ENCODE assay signal across 11 cellular contexts in the genomic region with DNA sequence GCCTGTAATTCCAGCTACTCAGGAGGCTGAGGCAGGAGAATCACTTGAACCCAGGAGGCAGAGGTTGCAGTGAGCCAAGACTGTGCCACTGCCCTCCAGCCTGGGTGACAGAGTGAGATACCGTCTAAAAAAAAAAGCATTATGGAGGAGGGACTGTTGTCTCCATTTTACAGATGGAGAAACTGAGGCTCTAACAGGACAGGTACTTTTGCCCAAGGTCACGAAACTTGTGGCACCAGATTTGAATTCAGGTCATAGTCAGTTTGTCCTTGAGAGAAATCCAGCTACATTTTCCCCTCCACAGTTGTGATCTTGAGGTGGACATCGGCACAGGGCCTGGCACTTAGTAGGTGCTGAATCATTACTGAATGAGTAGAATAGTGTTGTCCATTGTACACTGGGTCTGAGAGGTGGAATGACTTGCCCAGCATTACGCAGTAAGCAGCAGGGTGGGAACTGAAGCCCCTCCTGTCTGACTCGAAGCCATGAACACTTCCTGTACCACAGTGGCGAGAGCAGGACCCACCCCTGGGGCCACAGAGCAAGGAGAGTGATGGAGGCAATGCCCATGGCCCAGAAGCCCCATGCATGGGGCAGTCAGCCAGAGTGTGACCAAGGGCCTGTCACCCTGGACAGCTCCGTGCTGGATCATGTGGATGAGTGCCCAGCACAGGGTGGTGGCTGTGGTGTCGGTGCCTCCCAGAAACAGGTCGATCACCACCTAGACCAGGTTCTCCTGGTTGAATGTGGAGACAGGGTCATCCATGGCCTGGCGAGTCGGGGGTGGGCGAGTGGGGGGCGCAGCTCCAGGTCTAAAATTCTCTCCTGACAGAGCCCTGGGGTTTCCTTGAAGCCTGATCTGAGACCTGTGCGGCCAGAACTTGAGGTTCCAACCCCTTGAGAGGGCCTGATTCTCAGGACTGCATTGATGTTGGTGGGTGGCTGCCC. TPM values are rescaled to one million over a fixed set of nuclear protein-coding genes. Genes with fewer than 3 reads are reported as not detected.
DNase-seq lines count a peak whose midpoint lies in the region; ATAC-seq and TF ChIP-seq lines count a peak whose summit lies in the region.
"Had no signal": no experiment of that assay in that cellular context is flagged by ENCODE, and none has a peak within 500 bp of the region (broad histone marks: within the 10 kb centered on the region; RNA-seq: fewer than 3 reads in every experiment).

No MANE protein-coding gene starts in this region.

- no peaks in the 10 kb centered on the region for H3K36me3 Mint-ChIP-seq in endodermal cell (ENCODE audit: low read depth)
- H3K36me3 Mint-ChIP-seq: CD4-positive, CD25-positive, alpha-beta regulatory T cell had no signal

- H3K4me1 ChIP-seq in HEK293 (ENCODE audit: control insufficient read depth, insufficient read depth, low read length) (no peaks in the 10 kb centered on the region), endodermal cell (ENCODE audit: control insufficient read depth, insufficient read depth, low read length) (no peaks in the 10 kb centered on the region)

- H3K4me1 Mint-ChIP-seq in endodermal cell, result peaks cover 3% of the 10 kb centered on the region
- H3K4me1 Mint-ChIP-seq: CD4-positive, CD25-positive, alpha-beta regulatory T cell had no signal

- CTCF ChIA-PET in HEK293 (lab: Yijun Ruan, JAX), result interaction anchor here (1.0 to 2.2 kb wide), 3 partner anchors 9 to 110 kb away, joined by 4 to 6 read pairs (median 5); partner anchors contain the start of gene PARL

- no peaks in the 10 kb centered on the region for H3K9me3 ChIP-seq in HEK293 (ENCODE audit: control insufficient read depth, insufficient read depth, low read depth, low read length)
- H3K9me3 ChIP-seq in endodermal cell (ENCODE audit: control insufficient read depth, low read length), result no peaks in the 10 kb centered on the region

- H3K36me3 ChIP-seq in HEK293 (ENCODE audit: control insufficient read depth in 2 of 2, insufficient read depth in 1 of 2, low read length in 2 of 2) (no peaks in the 10 kb centered on the region), endodermal cell (ENCODE audit: control insufficient read depth, insufficient read depth, low read length) (no peaks in the 10 kb centered on the region)

- peaks cover 31% of the 10 kb centered on the region for H3K27me3 ChIP-seq in endodermal cell (ENCODE audit: control insufficient read depth, insufficient read depth, low read length, poor library complexity, severe bottlenecking)

- WGBS in endodermal cell (ENCODE audit: insufficient coverage in 1 of 2, insufficient read length in 1 of 2), 2 experiments, result 75 to 85% methylated on average over 11 to 14 of the region's 14 CpGs

- H3K27ac Mint-ChIP-seq in endodermal cell, result no peak overlapping the region

- H3K27me3 Mint-ChIP-seq in endodermal cell (ENCODE audit: insufficient read depth), result peaks cover 44% of the 10 kb centered on the region

- no peak overlapping the region for H3K4me3 Mint-ChIP-seq in endodermal cell
- H3K4me3 Mint-ChIP-seq: CD4-positive, CD25-positive, alpha-beta regulatory T cell had no signal

- TF ChIP-seq CTCF in HEK293 (tag by site-specific recombination; IDR thresholded peaks at IDR 0.05) (no peak), endodermal cell (conservative IDR thresholded peaks at IDR 0.05) (no peak)

- POLR2A ChIA-PET in HEK293 (lab: Yijun Ruan, JAX), result no interaction called here

- no peak for ATAC-seq in HG02759 (IDR thresholded peaks at IDR 0.05; ENCODE audit: unreplicated experiment)

- no peak overlapping the region for H3K9ac ChIP-seq in endodermal cell (ENCODE audit: extremely low read depth, low read length, poor library complexity, severe bottlenecking)

- H3K27ac ChIP-seq in HEK293 (ENCODE audit: extremely low read depth, low read depth, low read length), result no peak overlapping the region
- H3K27ac ChIP-seq in endodermal cell (ENCODE audit: low read depth, low read length), result no peak overlapping the region

- peaks cover 7% of the 10 kb centered on the region for H3K9me3 Mint-ChIP-seq in endodermal cell

- H3K4me3 ChIP-seq in HEK293 (ENCODE audit: low read depth, low read length), result no peak overlapping the region
- H3K4me3 ChIP-seq in endodermal cell (ENCODE audit: low read length), result no peak overlapping the region

- DNase-seq in EH (ENCODE audit: low read depth), result peak; percentile 9
- peak; percentile 62 for DNase-seq in endodermal cell
- peak; percentile 28 for DNase-seq in myocyte (ENCODE audit: low read depth)
- no peak for DNase-seq in DMS53 (lab: John Stamatoyannopoulos, UW)
- DNase-seq in KG1 (lab: John Stamatoyannopoulos, UW), result no peak
- no peak for DNase-seq in NCI-H2081 (lab: John Stamatoyannopoulos, UW)
- DNase-seq: NCI-H1092 treated with DMSO at 0.1 percent for 48 hours; NK-92 treated with Interleukin-12 subunit alpha and Interleukin-12 subunit beta, amount 100 ng/mL, for 24 hours had no signal

TF ChIP-seq in HEK293, 187 proteins besides CTCF, POLR2A, EP300 and RAD21:
- TF ChIP-seq, protein P1, sequence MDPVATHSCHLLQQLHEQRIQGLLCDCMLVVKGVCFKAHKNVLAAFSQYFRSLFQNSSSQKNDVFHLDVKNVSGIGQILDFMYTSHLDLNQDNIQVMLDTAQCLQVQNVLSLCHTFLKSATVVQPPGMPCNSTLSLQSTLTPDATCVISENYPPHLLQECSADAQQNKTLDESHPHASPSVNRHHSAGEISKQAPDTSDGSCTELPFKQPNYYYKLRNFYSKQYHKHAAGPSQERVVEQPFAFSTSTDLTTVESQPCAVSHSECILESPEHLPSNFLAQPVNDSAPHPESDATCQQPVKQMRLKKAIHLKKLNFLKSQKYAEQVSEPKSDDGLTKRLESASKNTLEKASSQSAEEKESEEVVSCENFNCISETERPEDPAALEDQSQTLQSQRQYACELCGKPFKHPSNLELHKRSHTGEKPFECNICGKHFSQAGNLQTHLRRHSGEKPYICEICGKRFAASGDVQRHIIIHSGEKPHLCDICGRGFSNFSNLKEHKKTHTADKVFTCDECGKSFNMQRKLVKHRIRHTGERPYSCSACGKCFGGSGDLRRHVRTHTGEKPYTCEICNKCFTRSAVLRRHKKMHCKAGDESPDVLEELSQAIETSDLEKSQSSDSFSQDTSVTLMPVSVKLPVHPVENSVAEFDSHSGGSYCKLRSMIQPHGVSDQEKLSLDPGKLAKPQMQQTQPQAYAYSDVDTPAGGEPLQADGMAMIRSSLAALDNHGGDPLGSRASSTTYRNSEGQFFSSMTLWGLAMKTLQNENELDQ (tag by site-specific recombination; IDR thresholded peaks at IDR 0.05; ENCODE audit: low read depth), result no peak
- TF ChIP-seq, protein P2, sequence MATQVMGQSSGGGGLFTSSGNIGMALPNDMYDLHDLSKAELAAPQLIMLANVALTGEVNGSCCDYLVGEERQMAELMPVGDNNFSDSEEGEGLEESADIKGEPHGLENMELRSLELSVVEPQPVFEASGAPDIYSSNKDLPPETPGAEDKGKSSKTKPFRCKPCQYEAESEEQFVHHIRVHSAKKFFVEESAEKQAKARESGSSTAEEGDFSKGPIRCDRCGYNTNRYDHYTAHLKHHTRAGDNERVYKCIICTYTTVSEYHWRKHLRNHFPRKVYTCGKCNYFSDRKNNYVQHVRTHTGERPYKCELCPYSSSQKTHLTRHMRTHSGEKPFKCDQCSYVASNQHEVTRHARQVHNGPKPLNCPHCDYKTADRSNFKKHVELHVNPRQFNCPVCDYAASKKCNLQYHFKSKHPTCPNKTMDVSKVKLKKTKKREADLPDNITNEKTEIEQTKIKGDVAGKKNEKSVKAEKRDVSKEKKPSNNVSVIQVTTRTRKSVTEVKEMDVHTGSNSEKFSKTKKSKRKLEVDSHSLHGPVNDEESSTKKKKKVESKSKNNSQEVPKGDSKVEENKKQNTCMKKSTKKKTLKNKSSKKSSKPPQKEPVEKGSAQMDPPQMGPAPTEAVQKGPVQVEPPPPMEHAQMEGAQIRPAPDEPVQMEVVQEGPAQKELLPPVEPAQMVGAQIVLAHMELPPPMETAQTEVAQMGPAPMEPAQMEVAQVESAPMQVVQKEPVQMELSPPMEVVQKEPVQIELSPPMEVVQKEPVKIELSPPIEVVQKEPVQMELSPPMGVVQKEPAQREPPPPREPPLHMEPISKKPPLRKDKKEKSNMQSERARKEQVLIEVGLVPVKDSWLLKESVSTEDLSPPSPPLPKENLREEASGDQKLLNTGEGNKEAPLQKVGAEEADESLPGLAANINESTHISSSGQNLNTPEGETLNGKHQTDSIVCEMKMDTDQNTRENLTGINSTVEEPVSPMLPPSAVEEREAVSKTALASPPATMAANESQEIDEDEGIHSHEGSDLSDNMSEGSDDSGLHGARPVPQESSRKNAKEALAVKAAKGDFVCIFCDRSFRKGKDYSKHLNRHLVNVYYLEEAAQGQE (tag by site-specific recombination; IDR thresholded peaks at IDR 0.05), result peak; percentile 89
- no peak for TF ChIP-seq TSHZ1 (tag by site-specific recombination; IDR thresholded peaks at IDR 0.05; ENCODE audit: borderline replicate concordance)
- peak; percentile 10; the same call in 1 of the 2 replicates for TF ChIP-seq ZNF121 (tag by site-specific recombination; IDR thresholded peaks at IDR 0.05)
- TF ChIP-seq ZNF311 (tag by site-specific recombination; IDR thresholded peaks at IDR 0.05; ENCODE audit: borderline replicate concordance), result no peak

RNA-seq across cellular contexts. Expression of gene PARL, which starts 20.4 kb away (rescaled TPM):
- total RNA-seq in endodermal cell (10 to 100 TPM; 77.3 to 83.0 TPM), myocyte (37.9 and 40.4 TPM in 2 replicates)
- 48.3 TPM for polyA plus RNA-seq in endodermal cell (2013, experiment 1 of 2)
- 49.7 TPM for polyA plus RNA-seq in endodermal cell (2013, experiment 2 of 2)
- polyA plus RNA-seq in myocyte (2012), result 49.6 TPM

Comparison
In these comparisons a context has a peak if more than half of its experiments do, and no peak if none do; other contexts are left out.
1. DNase-seq: peak in EH (single experiment), endodermal cell (single experiment) and myocyte (single experiment); none in DMS53 (single experiment), KG1 (single experiment) and NCI-H2081 (0 of 2).